Comparison of ENCODE assay signal across 14 cellular contexts in genomic region chr18:75489493-75490190, GRCh38.
A peak's percentile ranks its signal among the peaks of the same experiment; 100 is the strongest.
DNase-seq lines count a peak whose midpoint lies in the region; ATAC-seq, FAIRE-seq and TF ChIP-seq lines count a peak whose summit lies in the region.
"Had no signal": no experiment of that assay in that cellular context is flagged by ENCODE, and none has a peak within 500 bp of the region (broad histone marks: within the 10 kb centered on the region; RNA-seq: fewer than 3 reads in every experiment).

No MANE protein-coding gene starts in this region.

- no peak for ATAC-seq in CD8-positive, alpha-beta T cell
- ATAC-seq in GM18867 (IDR thresholded peaks at IDR 0.05; ENCODE audit: unreplicated experiment), result no peak
- ATAC-seq: gastrocnemius medialis; stimulated activated naive CD8-positive, alpha-beta T cell treated with anti-CD3 and anti-CD28 coated beads, Interleukin-15, amount 100 ng/mL, for 72 hours had no signal

- no peaks in the 10 kb centered on the region for H3K79me2 ChIP-seq in fibroblast of lung (ENCODE audit: control insufficient read depth, insufficient read depth, low read length)

- no peaks in the 10 kb centered on the region for H3K36me3 Mint-ChIP-seq in CD8-positive, alpha-beta T cell
- H3K36me3 Mint-ChIP-seq: activated naive CD8-positive, alpha-beta T cell treated with anti-CD3 and anti-CD28 coated beads, Interleukin-2, amount 10 ng/mL, durations not matched to agents 7 days and 5 days had no signal

- H2AFZ ChIP-seq in fibroblast of lung (ENCODE audit: low read length), result peak overlapping the region; percentile 68

- DNase-seq in GM03348 (ENCODE audit: low spot score), result peak; percentile 82
- peak; percentile 84 for DNase-seq in RCC 7860 (ENCODE audit: low spot score)
- peak; percentile 94 to 98 for DNase-seq in fibroblast of lung (ENCODE audit: low read depth in 2 of 2)
- DNase-seq in renal cortical epithelial cell (ENCODE audit: low read depth), result peak; percentile 77
- no peak for DNase-seq in NCI-H510A treated with DMSO at 0.1 percent for 48 hours (lab: John Stamatoyannopoulos, UW)
- DNase-seq in stimulated activated CD4-positive, alpha-beta T cell treated with anti-CD3 and anti-CD28 coated beads, Interleukin-2, amount 100 ng/mL, for 24 hours, result no peak
- no peak for DNase-seq in CD8-positive, alpha-beta T cell
- DNase-seq: activated CD4-positive, alpha-beta T cell treated with anti-CD3 and anti-CD28 coated beads, Interleukin-2, amount 50 U/mL, for 1 hour; activated naive CD8-positive, alpha-beta T cell treated with anti-CD3 and anti-CD28 coated beads, Interleukin-2, amount 10 ng/mL, durations not matched to agents 7 days and 5 days; gastrocnemius medialis; NCI-H1694 treated with DMSO at 0.1 percent for 48 hours; stimulated activated naive CD8-positive, alpha-beta T cell treated with anti-CD3 and anti-CD28 coated beads, Interleukin-15, amount 100 ng/mL, for 72 hours had no signal

- no peaks in the 10 kb centered on the region for H3K36me3 ChIP-seq in fibroblast of lung (ENCODE audit: control insufficient read depth, insufficient read depth, low read length)
- no peaks in the 10 kb centered on the region for H3K36me3 ChIP-seq in CD8-positive, alpha-beta T cell (ENCODE audit: insufficient read depth, low read length)
- H3K36me3 ChIP-seq: gastrocnemius medialis had no signal

- H3K9me3 Mint-ChIP-seq in CD8-positive, alpha-beta T cell, result no peaks in the 10 kb centered on the region
- H3K9me3 Mint-ChIP-seq: activated naive CD8-positive, alpha-beta T cell treated with anti-CD3 and anti-CD28 coated beads, Interleukin-2, amount 10 ng/mL, durations not matched to agents 7 days and 5 days; stimulated activated naive CD8-positive, alpha-beta T cell treated with anti-CD3 and anti-CD28 coated beads, Interleukin-15, amount 100 ng/mL, for 72 hours had no signal

- H3K9ac ChIP-seq in fibroblast of lung (ENCODE audit: insufficient read depth, low read length), result no peak overlapping the region

- CTCF ChIA-PET in CD8-positive, alpha-beta T cell (lab: Charles Lee), result no interaction called here

- peaks cover 13% of the 10 kb centered on the region for H3K27me3 Mint-ChIP-seq in CD8-positive, alpha-beta T cell (ENCODE audit: low read depth)

- no peak overlapping the region for H3K4me3 Mint-ChIP-seq in CD8-positive, alpha-beta T cell
- H3K4me3 Mint-ChIP-seq: activated naive CD8-positive, alpha-beta T cell treated with anti-CD3 and anti-CD28 coated beads, Interleukin-2, amount 10 ng/mL, durations not matched to agents 7 days and 5 days; stimulated activated naive CD8-positive, alpha-beta T cell treated with anti-CD3 and anti-CD28 coated beads, Interleukin-15, amount 100 ng/mL, for 72 hours had no signal

- H3K4me3 ChIP-seq in fibroblast of lung (replicated peaks in 1 of 4; ENCODE audit: control extremely low read depth in 1 of 4, insufficient read depth in 1 of 4, low read depth in 3 of 4, low read length in 4 of 4), result no peak overlapping the region
- no peak overlapping the region for H3K4me3 ChIP-seq in CD8-positive, alpha-beta T cell (ENCODE audit: low read depth, low read length)
- H3K4me3 ChIP-seq: gastrocnemius medialis had no signal

- no peaks in the 10 kb centered on the region for H3K4me1 ChIP-seq in fibroblast of lung (ENCODE audit: control insufficient read depth, extremely low read depth, insufficient read depth, low read length)
- no peaks in the 10 kb centered on the region for H3K4me1 ChIP-seq in CD8-positive, alpha-beta T cell (ENCODE audit: insufficient read depth, low read length)
- H3K4me1 ChIP-seq: gastrocnemius medialis had no signal

- POLR2A ChIA-PET in CD8-positive, alpha-beta T cell (lab: Charles Lee), result no interaction called here

- H3K27ac ChIP-seq in fibroblast of lung (ENCODE audit: insufficient read depth, low read length), result peak overlapping the region; percentile 60
- no peak overlapping the region for H3K27ac ChIP-seq in CD8-positive, alpha-beta T cell (ENCODE audit: low read depth, low read length)
- H3K27ac ChIP-seq: gastrocnemius medialis, HL-60 had no signal

- H3K9me3 ChIP-seq in fibroblast of lung (ENCODE audit: control insufficient read depth, insufficient read depth, low read depth, low read length), result no peaks in the 10 kb centered on the region
- no peaks in the 10 kb centered on the region for H3K9me3 ChIP-seq in CD8-positive, alpha-beta T cell (ENCODE audit: low read length)
- H3K9me3 ChIP-seq: gastrocnemius medialis had no signal

- TF ChIP-seq CTCF in fibroblast of lung (conservative IDR thresholded peaks at IDR 0.05 in 1 of 2, IDR thresholded peaks at IDR 0.05 in 1 of 2; ENCODE audit: low read depth in 1 of 2, low read length in 2 of 2), result no peak
- TF ChIP-seq CTCF in CD8-positive, alpha-beta T cell (IDR thresholded peaks at IDR 0.05), result no peak

- H3K4me1 Mint-ChIP-seq in CD8-positive, alpha-beta T cell (ENCODE audit: low read depth), result no peaks in the 10 kb centered on the region
- H3K4me1 Mint-ChIP-seq: activated naive CD8-positive, alpha-beta T cell treated with anti-CD3 and anti-CD28 coated beads, Interleukin-2, amount 10 ng/mL, durations not matched to agents 7 days and 5 days; stimulated activated naive CD8-positive, alpha-beta T cell treated with anti-CD3 and anti-CD28 coated beads, Interleukin-15, amount 100 ng/mL, for 72 hours had no signal

- intact Hi-C loops in CD8-positive, alpha-beta T cell (cut with DNase I, micrococcal nuclease), result no loop called here

- FAIRE-seq in RCC 7860 (lab: Jason Lieb, UNC), result peak; percentile 85

- no peaks in the 10 kb centered on the region for H3K27me3 ChIP-seq in fibroblast of lung (ENCODE audit: control insufficient read depth, insufficient read depth, low read length)
- H3K27me3 ChIP-seq in CD8-positive, alpha-beta T cell (ENCODE audit: insufficient read depth, low read length), result no peaks in the 10 kb centered on the region
- H3K27me3 ChIP-seq: gastrocnemius medialis had no signal

- H3K4me2 ChIP-seq in fibroblast of lung (ENCODE audit: extremely low read depth, insufficient read depth, low read length), result no peak overlapping the region

- no peak overlapping the region for H3K27ac Mint-ChIP-seq in CD8-positive, alpha-beta T cell
- H3K27ac Mint-ChIP-seq: activated naive CD8-positive, alpha-beta T cell treated with anti-CD3 and anti-CD28 coated beads, Interleukin-2, amount 10 ng/mL, durations not matched to agents 7 days and 5 days; stimulated activated naive CD8-positive, alpha-beta T cell treated with anti-CD3 and anti-CD28 coated beads, Interleukin-15, amount 100 ng/mL, for 72 hours had no signal

- no peaks in the 10 kb centered on the region for H4K20me1 ChIP-seq in fibroblast of lung (ENCODE audit: control insufficient read depth, extremely low read depth, insufficient read depth, low read length)

Comparison
In these comparisons a context has a peak if more than half of its experiments do, and no peak if none do; other contexts are left out.
1. DNase-seq: peak in GM03348 (single experiment), RCC 7860 (single experiment), fibroblast of lung (2 of 2) and renal cortical epithelial cell (single experiment); none in NCI-H510A treated with DMSO at 0.1 percent for 48 hours (single experiment), stimulated activated CD4-positive, alpha-beta T cell treated with anti-CD3 and anti-CD28 coated beads, Interleukin-2, amount 100 ng/mL, for 24 hours (0 of 2) and CD8-positive, alpha-beta T cell (0 of 7).